ENCODE assay signal across 1 cellular context in the genomic region with DNA sequence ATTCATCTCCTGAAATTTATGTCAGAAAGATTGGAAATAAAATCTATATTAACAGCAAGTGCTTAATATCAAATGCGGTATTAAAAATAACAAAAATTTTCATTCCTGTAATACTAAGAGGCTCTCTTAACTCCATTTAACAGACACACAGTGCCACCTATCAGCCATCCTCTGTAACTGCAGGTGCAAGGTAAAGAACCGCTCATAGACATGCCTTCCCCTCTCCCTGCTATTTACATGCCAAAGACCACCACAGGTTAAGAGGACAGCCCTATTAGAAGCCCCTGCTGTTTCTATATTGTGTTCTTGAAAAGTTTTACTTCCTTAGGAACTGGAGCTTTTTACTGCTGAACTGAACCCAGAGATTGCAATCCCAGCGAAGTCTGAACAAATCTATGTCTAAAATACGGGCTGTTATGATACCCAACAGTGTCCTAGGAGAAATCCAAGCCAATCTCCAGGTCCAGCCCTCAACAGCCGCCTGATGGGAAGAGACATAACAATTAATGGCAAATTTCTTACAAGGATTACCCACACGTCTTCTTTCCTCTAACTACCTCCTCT.
A peak's percentile ranks its signal among the peaks of the same experiment; 100 is the strongest.
TF ChIP-seq lines count a peak whose summit lies in the region.

No MANE protein-coding gene starts in this region.

TF ChIP-seq in IMR-90, 13 proteins besides CTCF, POLR2A, EP300 and RAD21:
- TF ChIP-seq SMC3 (IDR thresholded peaks at IDR 0.05; ENCODE audit: low read depth, low read length): peak; percentile 33; the same call in 1 of the 2 replicates
